ENCODE assay signal across 2 cellular contexts in genomic region chr10:15651175-15651574, GRCh38.
TF ChIP-seq lines count a peak whose summit lies in the region.

No MANE protein-coding gene starts in this region.

TF ChIP-seq in SK-N-SH, 30 proteins besides CTCF, POLR2A, EP300 and RAD21 (continued from another document):
- TF ChIP-seq, protein P1, sequence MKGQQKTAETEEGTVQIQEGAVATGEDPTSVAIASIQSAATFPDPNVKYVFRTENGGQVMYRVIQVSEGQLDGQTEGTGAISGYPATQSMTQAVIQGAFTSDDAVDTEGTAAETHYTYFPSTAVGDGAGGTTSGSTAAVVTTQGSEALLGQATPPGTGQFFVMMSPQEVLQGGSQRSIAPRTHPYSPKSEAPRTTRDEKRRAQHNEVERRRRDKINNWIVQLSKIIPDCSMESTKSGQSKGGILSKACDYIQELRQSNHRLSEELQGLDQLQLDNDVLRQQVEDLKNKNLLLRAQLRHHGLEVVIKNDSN (IDR thresholded peaks at IDR 0.05; ENCODE audit: borderline replicate concordance, low read depth), result no peak
- TF ChIP-seq ZBTB33 (IDR thresholded peaks at IDR 0.05; ENCODE audit: borderline replicate concordance, low read depth), result no peak
- TF ChIP-seq GABPA (IDR thresholded peaks at IDR 0.05; ENCODE audit: low read depth), result no peak
- TF ChIP-seq, protein P2, sequence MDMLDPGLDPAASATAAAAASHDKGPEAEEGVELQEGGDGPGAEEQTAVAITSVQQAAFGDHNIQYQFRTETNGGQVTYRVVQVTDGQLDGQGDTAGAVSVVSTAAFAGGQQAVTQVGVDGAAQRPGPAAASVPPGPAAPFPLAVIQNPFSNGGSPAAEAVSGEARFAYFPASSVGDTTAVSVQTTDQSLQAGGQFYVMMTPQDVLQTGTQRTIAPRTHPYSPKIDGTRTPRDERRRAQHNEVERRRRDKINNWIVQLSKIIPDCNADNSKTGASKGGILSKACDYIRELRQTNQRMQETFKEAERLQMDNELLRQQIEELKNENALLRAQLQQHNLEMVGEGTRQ (IDR thresholded peaks at IDR 0.05; ENCODE audit: borderline replicate concordance, low read depth, low read length), result no peak
- TF ChIP-seq, protein P3, sequence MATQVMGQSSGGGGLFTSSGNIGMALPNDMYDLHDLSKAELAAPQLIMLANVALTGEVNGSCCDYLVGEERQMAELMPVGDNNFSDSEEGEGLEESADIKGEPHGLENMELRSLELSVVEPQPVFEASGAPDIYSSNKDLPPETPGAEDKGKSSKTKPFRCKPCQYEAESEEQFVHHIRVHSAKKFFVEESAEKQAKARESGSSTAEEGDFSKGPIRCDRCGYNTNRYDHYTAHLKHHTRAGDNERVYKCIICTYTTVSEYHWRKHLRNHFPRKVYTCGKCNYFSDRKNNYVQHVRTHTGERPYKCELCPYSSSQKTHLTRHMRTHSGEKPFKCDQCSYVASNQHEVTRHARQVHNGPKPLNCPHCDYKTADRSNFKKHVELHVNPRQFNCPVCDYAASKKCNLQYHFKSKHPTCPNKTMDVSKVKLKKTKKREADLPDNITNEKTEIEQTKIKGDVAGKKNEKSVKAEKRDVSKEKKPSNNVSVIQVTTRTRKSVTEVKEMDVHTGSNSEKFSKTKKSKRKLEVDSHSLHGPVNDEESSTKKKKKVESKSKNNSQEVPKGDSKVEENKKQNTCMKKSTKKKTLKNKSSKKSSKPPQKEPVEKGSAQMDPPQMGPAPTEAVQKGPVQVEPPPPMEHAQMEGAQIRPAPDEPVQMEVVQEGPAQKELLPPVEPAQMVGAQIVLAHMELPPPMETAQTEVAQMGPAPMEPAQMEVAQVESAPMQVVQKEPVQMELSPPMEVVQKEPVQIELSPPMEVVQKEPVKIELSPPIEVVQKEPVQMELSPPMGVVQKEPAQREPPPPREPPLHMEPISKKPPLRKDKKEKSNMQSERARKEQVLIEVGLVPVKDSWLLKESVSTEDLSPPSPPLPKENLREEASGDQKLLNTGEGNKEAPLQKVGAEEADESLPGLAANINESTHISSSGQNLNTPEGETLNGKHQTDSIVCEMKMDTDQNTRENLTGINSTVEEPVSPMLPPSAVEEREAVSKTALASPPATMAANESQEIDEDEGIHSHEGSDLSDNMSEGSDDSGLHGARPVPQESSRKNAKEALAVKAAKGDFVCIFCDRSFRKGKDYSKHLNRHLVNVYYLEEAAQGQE (IDR thresholded peaks at IDR 0.05; ENCODE audit: low read depth, low read length), result no peak
- TF ChIP-seq SIN3A (IDR thresholded peaks at IDR 0.05; ENCODE audit: borderline replicate concordance, low read depth, low read length), result no peak
- TF ChIP-seq, protein P4, sequence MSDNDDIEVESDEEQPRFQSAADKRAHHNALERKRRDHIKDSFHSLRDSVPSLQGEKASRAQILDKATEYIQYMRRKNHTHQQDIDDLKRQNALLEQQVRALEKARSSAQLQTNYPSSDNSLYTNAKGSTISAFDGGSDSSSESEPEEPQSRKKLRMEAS (IDR thresholded peaks at IDR 0.05; ENCODE audit: low read depth), result no peak
- no peak for TF ChIP-seq NRF1 (IDR thresholded peaks at IDR 0.05; ENCODE audit: low read depth, low read length)
- TF ChIP-seq, protein P5, sequence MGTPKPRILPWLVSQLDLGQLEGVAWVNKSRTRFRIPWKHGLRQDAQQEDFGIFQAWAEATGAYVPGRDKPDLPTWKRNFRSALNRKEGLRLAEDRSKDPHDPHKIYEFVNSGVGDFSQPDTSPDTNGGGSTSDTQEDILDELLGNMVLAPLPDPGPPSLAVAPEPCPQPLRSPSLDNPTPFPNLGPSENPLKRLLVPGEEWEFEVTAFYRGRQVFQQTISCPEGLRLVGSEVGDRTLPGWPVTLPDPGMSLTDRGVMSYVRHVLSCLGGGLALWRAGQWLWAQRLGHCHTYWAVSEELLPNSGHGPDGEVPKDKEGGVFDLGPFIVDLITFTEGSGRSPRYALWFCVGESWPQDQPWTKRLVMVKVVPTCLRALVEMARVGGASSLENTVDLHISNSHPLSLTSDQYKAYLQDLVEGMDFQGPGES (IDR thresholded peaks at IDR 0.05; ENCODE audit: low read depth, low read length), result no peak
- no peak for TF ChIP-seq FOSL2 (IDR thresholded peaks at IDR 0.05; ENCODE audit: borderline replicate concordance, low read depth)

TF ChIP-seq in SK-N-SH treated with all-trans-retinoic acid at 6 μM for 48 hours, 23 proteins besides CTCF, POLR2A, EP300 and RAD21 (continued from another document):
- TF ChIP-seq, protein P6, sequence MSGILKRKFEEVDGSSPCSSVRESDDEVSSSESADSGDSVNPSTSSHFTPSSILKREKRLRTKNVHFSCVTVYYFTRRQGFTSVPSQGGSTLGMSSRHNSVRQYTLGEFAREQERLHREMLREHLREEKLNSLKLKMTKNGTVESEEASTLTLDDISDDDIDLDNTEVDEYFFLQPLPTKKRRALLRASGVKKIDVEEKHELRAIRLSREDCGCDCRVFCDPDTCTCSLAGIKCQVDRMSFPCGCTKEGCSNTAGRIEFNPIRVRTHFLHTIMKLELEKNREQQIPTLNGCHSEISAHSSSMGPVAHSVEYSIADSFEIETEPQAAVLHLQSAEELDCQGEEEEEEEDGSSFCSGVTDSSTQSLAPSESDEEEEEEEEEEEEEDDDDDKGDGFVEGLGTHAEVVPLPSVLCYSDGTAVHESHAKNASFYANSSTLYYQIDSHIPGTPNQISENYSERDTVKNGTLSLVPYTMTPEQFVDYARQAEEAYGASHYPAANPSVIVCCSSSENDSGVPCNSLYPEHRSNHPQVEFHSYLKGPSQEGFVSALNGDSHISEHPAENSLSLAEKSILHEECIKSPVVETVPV (CRISPR knock-in tag; IDR thresholded peaks at IDR 0.05), result no peak
- TF ChIP-seq, protein P7, sequence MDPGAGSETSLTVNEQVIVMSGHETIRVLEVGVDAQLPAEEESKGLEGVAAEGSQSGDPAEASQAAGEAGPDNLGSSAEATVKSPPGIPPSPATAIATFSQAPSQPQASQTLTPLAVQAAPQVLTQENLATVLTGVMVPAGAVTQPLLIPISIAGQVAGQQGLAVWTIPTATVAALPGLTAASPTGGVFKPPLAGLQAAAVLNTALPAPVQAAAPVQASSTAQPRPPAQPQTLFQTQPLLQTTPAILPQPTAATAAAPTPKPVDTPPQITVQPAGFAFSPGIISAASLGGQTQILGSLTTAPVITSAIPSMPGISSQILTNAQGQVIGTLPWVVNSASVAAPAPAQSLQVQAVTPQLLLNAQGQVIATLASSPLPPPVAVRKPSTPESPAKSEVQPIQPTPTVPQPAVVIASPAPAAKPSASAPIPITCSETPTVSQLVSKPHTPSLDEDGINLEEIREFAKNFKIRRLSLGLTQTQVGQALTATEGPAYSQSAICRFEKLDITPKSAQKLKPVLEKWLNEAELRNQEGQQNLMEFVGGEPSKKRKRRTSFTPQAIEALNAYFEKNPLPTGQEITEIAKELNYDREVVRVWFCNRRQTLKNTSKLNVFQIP (CRISPR knock-in tag; IDR thresholded peaks at IDR 0.05; ENCODE audit: borderline replicate concordance, low read depth), result no peak
- no peak for TF ChIP-seq ISL1 (CRISPR knock-in tag; IDR thresholded peaks at IDR 0.05)
- no peak for TF ChIP-seq SNAI2 (CRISPR knock-in tag; IDR thresholded peaks at IDR 0.05)
- TF ChIP-seq CREB5 (CRISPR knock-in tag; IDR thresholded peaks at IDR 0.05; ENCODE audit: low read depth), result no peak
- no peak for TF ChIP-seq CSDC2 (CRISPR knock-in tag; IDR thresholded peaks at IDR 0.05)
- no peak for TF ChIP-seq TCF4 (CRISPR knock-in tag; IDR thresholded peaks at IDR 0.05; ENCODE audit: borderline replicate concordance)
- no peak for TF ChIP-seq TOX (CRISPR knock-in tag; IDR thresholded peaks at IDR 0.05; ENCODE audit: borderline replicate concordance)
- no peak for TF ChIP-seq ARNTL (CRISPR knock-in tag; IDR thresholded peaks at IDR 0.05; ENCODE audit: borderline replicate concordance, low read depth)
- TF ChIP-seq PATZ1 (CRISPR knock-in tag; IDR thresholded peaks at IDR 0.05; ENCODE audit: borderline replicate concordance), result no peak
- TF ChIP-seq GLIS3 (CRISPR knock-in tag; IDR thresholded peaks at IDR 0.05), result no peak
- no peak for TF ChIP-seq ZFP30 (CRISPR knock-in tag; IDR thresholded peaks at IDR 0.05)
- no peak for TF ChIP-seq ZNF565 (CRISPR knock-in tag; conservative IDR thresholded peaks at IDR 0.05; ENCODE audit: low read depth)
- TF ChIP-seq ZC3H10 (CRISPR knock-in tag; IDR thresholded peaks at IDR 0.05), result no peak
- TF ChIP-seq ZFP3 (CRISPR knock-in tag; IDR thresholded peaks at IDR 0.05), result no peak
- no peak for TF ChIP-seq OSR1 (CRISPR knock-in tag; IDR thresholded peaks at IDR 0.05)
- TF ChIP-seq ZNF70 (CRISPR knock-in tag; IDR thresholded peaks at IDR 0.05), result no peak
- TF ChIP-seq ESRRG (CRISPR knock-in tag; IDR thresholded peaks at IDR 0.05), result no peak
